ENCODE assay signal across 8 cellular contexts in the genomic region with DNA sequence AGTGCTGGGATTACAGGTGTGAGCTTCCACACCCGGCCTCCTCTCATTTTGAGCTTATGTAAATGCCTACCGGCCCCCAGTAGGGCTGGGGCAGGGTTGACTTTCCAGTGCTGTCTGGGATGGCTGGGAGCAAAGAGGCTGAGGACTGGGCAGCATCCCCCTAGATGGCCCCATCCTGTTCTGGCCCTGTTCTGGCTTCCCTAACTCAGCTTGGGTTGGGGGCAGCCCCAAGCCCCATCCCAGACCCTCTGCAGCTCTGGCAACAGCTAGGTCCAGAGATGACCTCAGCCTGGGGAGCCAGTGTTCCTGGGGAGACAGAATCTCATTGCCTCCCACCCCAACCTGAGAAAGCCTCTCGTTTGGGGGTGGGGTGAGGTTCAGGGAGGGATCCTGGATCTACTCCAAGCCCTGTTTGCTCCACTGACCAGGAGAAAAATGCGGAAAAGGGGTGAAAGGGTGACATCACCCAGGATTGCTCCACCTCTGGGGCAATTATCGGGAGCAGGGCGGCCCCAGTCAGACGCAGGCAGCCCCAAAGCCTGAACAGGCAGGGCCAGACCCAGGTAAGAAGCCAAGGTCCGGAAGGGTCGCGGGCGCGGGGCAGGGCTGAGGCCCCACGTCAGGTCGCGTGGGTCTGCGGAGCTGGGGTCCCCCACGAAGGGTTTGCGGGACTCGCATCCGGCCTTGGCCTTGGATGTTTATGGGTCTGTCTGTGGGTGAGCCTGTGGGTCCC. TPM values are rescaled to one million over a fixed set of nuclear protein-coding genes. Genes with fewer than 3 reads are reported as not detected.
A peak's percentile ranks its signal among the peaks of the same experiment; 100 is the strongest.
DNase-seq lines count a peak whose midpoint lies in the region; ATAC-seq and TF ChIP-seq lines count a peak whose summit lies in the region.

A gene with protein sequence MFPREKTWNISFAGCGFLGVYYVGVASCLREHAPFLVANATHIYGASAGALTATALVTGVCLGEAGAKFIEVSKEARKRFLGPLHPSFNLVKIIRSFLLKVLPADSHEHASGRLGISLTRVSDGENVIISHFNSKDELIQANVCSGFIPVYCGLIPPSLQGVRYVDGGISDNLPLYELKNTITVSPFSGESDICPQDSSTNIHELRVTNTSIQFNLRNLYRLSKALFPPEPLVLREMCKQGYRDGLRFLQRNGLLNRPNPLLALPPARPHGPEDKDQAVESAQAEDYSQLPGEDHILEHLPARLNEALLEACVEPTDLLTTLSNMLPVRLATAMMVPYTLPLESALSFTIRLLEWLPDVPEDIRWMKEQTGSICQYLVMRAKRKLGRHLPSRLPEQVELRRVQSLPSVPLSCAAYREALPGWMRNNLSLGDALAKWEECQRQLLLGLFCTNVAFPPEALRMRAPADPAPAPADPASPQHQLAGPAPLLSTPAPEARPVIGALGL (plus strand): TSS at position 519 of the 733 bp plus-strand sequence. CDS start 805 bp downstream, outside the sequence.

- no peaks in the 10 kb centered on the region for H3K9me3 Mint-ChIP-seq in CD8-positive, alpha-beta memory T cell
- no peaks in the 10 kb centered on the region for H3K9me3 Mint-ChIP-seq in memory B cell

- H3K4me3 Mint-ChIP-seq in CD8-positive, alpha-beta memory T cell: peak within 1 kb of the TSS; percentile 84 to 95 (median 89)
- H3K4me3 Mint-ChIP-seq in memory B cell: peak within 1 kb of the TSS; percentile 88

- no peak for DNase-seq in CD8-positive, alpha-beta memory T cell
- DNase-seq in LHCN-M2 (ENCODE audit: low read depth) (no peak), coronary artery (ENCODE audit: low spot score) (no peak), memory B cell (ENCODE audit: low spot score in 2 of 2) (no peak), upper lobe of right lung (peak; percentile 83), NCI-H345 (lab: John Stamatoyannopoulos, UW) (no peak)

- CTCF ChIA-PET in CD8-positive, alpha-beta memory T cell (lab: Charles Lee): interaction anchor here (0.7 to 1.9 kb wide), 8 partner anchors 8 to 23 kb away, joined by 3 to 5 read pairs (median 4); a partner anchor contains a TSS

- ATAC-seq in memory B cell (ENCODE audit: low read depth) (no peak), upper lobe of right lung (peak; percentile 22), HG02970 (IDR thresholded peaks at IDR 0.05; ENCODE audit: low FRiP score, unreplicated experiment) (no peak), HG02852 (IDR thresholded peaks at IDR 0.05; ENCODE audit: unreplicated experiment) (no peak)

- H3K4me1 ChIP-seq in CD8-positive, alpha-beta memory T cell (ENCODE audit: insufficient read depth, low read length): peaks cover 21% of the 10 kb centered on the region
- peaks cover 23% of the 10 kb centered on the region for H3K4me1 ChIP-seq in upper lobe of right lung

- peak within 1 kb of the TSS; percentile 75 for H3K27ac ChIP-seq in CD8-positive, alpha-beta memory T cell (ENCODE audit: low read depth, low read length)
- peak within 1 kb of the TSS; percentile 93 to 99 for H3K27ac ChIP-seq in coronary artery
- peak within 1 kb of the TSS; percentile 95 for H3K27ac ChIP-seq in upper lobe of right lung

- no peaks in the 10 kb centered on the region for H3K27me3 ChIP-seq in CD8-positive, alpha-beta memory T cell (ENCODE audit: insufficient read depth, low read length, poor library complexity, severe bottlenecking)
- H3K27me3 ChIP-seq in upper lobe of right lung: no peaks in the 10 kb centered on the region

- peak within 1 kb of the TSS in 7 of 8 donors; percentile 60 to 94 (median 88) for H3K27ac Mint-ChIP-seq in CD8-positive, alpha-beta memory T cell
- H3K27ac Mint-ChIP-seq in memory B cell: peak within 1 kb of the TSS; percentile 90

- H3K27me3 Mint-ChIP-seq in CD8-positive, alpha-beta memory T cell: no peaks in the 10 kb centered on the region
- no peaks in the 10 kb centered on the region for H3K27me3 Mint-ChIP-seq in memory B cell

- H3K4me1 Mint-ChIP-seq in CD8-positive, alpha-beta memory T cell: peaks cover 6 to 18% (median 7%) of the 10 kb centered on the region in 3 donors
- H3K4me1 Mint-ChIP-seq in memory B cell: peaks cover 12% of the 10 kb centered on the region

- intact Hi-C loops in upper lobe of right lung (cut with DNase I): no loop called here

- peaks cover 0 to 27% (median 0%) of the 10 kb centered on the region in 3 donors for H3K36me3 Mint-ChIP-seq in CD8-positive, alpha-beta memory T cell
- H3K36me3 Mint-ChIP-seq in memory B cell: peaks cover 3% of the 10 kb centered on the region

- H3K36me3 ChIP-seq in CD8-positive, alpha-beta memory T cell (ENCODE audit: insufficient read depth, low read length): no peaks in the 10 kb centered on the region
- peaks cover 19% of the 10 kb centered on the region for H3K36me3 ChIP-seq in upper lobe of right lung

- POLR2A ChIA-PET in CD8-positive, alpha-beta memory T cell (lab: Charles Lee): interaction anchor here (0.7 to 2.7 kb wide), 15 partner anchors 8 to 611 kb away, joined by 3 to 38 read pairs (median 6); a partner anchor contains a TSS

- no peaks in the 10 kb centered on the region for H3K9me3 ChIP-seq in CD8-positive, alpha-beta memory T cell (ENCODE audit: low read length)
- no peaks in the 10 kb centered on the region for H3K9me3 ChIP-seq in upper lobe of right lung

- H3K4me3 ChIP-seq in CD8-positive, alpha-beta memory T cell (ENCODE audit: low read length): peak within 1 kb of the TSS; percentile 84
- H3K4me3 ChIP-seq in coronary artery: peak within 1 kb of the TSS; percentile 91
- peak within 1 kb of the TSS; percentile 91 for H3K4me3 ChIP-seq in upper lobe of right lung

- TF ChIP-seq CTCF in coronary artery (IDR thresholded peaks at IDR 0.05) (no peak), upper lobe of right lung (IDR thresholded peaks at IDR 0.05) (no peak)

RNA-seq across cellular contexts. Expression of the gene that starts here (rescaled TPM):
- 10 to 100 TPM; 49.8 to 53.0 TPM for total RNA-seq in CD8-positive, alpha-beta memory T cell
- polyA plus RNA-seq in CD8-positive, alpha-beta memory T cell: 41.5 TPM
- 43.7 and 45.4 TPM in 2 replicates for total RNA-seq in LHCN-M2 (2014; rRNA removed)
- polyA plus RNA-seq in LHCN-M2 (2012): 83.1 TPM
- total RNA-seq in upper lobe of right lung: 143 TPM
